Comparison of ENCODE assay signal across 34 cellular contexts in genomic region chr12:130523208-130523607, GRCh38.
"Had no signal": no experiment of that assay in that cellular context is flagged by ENCODE, and none has a peak within 500 bp of the region (broad histone marks: within the 10 kb centered on the region; RNA-seq: fewer than 3 reads in every experiment).

No MANE protein-coding gene starts in this region.

- H3K27me3 ChIP-seq: adrenal gland, ascending aorta, body of pancreas, brain microvascular endothelial cell, breast epithelium, cardiac muscle cell had no signal

- DNase-seq: activated effector memory CD4-positive, alpha-beta T cell treated with anti-CD3 and anti-CD28 coated beads, Interleukin-2, amount 50 U/mL, for 16 hours; activated effector memory CD4-positive, alpha-beta T cell treated with Interleukin-2 at 50 U/mL for 16 hours; activated gamma-delta T cell; activated gamma-delta T cell treated with Interleukin-2 at 50 U/mL for 16 hours; activated naive CD4-positive, alpha-beta T cell; activated naive CD4-positive, alpha-beta T cell treated with anti-CD3 and anti-CD28 coated beads for 36 hours; activated naive CD4-positive, alpha-beta T cell treated with anti-CD3 and anti-CD28 coated beads, Interleukin-2, amount 10 ng/mL, durations not matched to agents 7 days and 5 days; activated naive CD4-positive, alpha-beta T cell treated with anti-CD3 and anti-CD28 coated beads, Interleukin-2, amount 50 U/mL, for 16 hours; activated naive CD4-positive, alpha-beta T cell treated with Interleukin-2 at 50 U/mL for 16 hours; activated naive CD8-positive, alpha-beta T cell treated with anti-CD3 and anti-CD28 coated beads for 36 hours; activated naive CD8-positive, alpha-beta T cell treated with anti-CD3 and anti-CD28 coated beads, Interleukin-2, amount 10 ng/mL, durations not matched to agents 7 days and 5 days; activated naive CD8-positive, alpha-beta T cell treated with anti-CD3 and anti-CD28 coated beads, Interleukin-2, amount 50 U/mL, for 24 hours; activated T-cell treated with anti-CD3 and anti-CD28 coated beads, Interleukin-2, amount 50 U/mL, for 1 hour; activated T-cell treated with anti-CD3 and anti-CD28 coated beads, Interleukin-2, amount 50 U/mL, for 24 hours; activated T-cell treated with anti-CD3 and anti-CD28 coated beads, Interleukin-2, amount 50 U/mL, for 4 hours; activated T-cell treated with anti-CD3 and anti-CD28 coated beads, Interleukin-2, amount 50 U/mL, for 48 hours; activated T-cell treated with anti-CD3 and anti-CD28 coated beads, Interleukin-2, amount 50 U/mL, for 72 hours; adrenal gland; amniotic stem cell; amygdala; anterior cingulate cortex; aorta; body of pancreas; brain microvascular endothelial cell; caudate nucleus; central memory CD4-positive, alpha-beta T cell; cerebellar nuclear complex had no signal

- FAIRE-seq: astrocyte, bronchial epithelial cell had no signal

- H3K4me1 ChIP-seq: adrenal gland, ascending aorta, body of pancreas, breast epithelium had no signal

- ATAC-seq: activated naive CD4-positive, alpha-beta T cell treated with anti-CD3 and anti-CD28 coated beads, Interleukin-2, amount 50 U/mL, for 72 hours; activated naive CD8-positive, alpha-beta T cell treated with anti-CD3 and anti-CD28 coated beads, Interleukin-2, amount 50 U/mL, for 24 hours; activated T-cell treated with anti-CD3 and anti-CD28 coated beads, Interleukin-2, amount 50 U/mL, for 4 hours; activated T-cell treated with anti-CD3 and anti-CD28 coated beads, Interleukin-2, amount 50 U/mL, for 72 hours; activated T-helper 17 cell treated with anti-CD3 and anti-CD28 coated beads, Interleukin-2, amount 50 U/mL, for 72 hours; body of pancreas had no signal

- H3K4me3 ChIP-seq: adrenal gland, ascending aorta, body of pancreas, breast epithelium, cardiac muscle cell had no signal

- H3K36me3 ChIP-seq: adrenal gland, ascending aorta, brain microvascular endothelial cell, breast epithelium, cardiac muscle cell had no signal

- H3K9me3 ChIP-seq: adrenal gland, ascending aorta, body of pancreas had no signal

- H3K27ac ChIP-seq: adrenal gland, ascending aorta, body of pancreas, brain microvascular endothelial cell, breast epithelium, cardiac muscle cell had no signal
